19 cellular contexts compared by ENCODE assay signal in the genomic region with DNA sequence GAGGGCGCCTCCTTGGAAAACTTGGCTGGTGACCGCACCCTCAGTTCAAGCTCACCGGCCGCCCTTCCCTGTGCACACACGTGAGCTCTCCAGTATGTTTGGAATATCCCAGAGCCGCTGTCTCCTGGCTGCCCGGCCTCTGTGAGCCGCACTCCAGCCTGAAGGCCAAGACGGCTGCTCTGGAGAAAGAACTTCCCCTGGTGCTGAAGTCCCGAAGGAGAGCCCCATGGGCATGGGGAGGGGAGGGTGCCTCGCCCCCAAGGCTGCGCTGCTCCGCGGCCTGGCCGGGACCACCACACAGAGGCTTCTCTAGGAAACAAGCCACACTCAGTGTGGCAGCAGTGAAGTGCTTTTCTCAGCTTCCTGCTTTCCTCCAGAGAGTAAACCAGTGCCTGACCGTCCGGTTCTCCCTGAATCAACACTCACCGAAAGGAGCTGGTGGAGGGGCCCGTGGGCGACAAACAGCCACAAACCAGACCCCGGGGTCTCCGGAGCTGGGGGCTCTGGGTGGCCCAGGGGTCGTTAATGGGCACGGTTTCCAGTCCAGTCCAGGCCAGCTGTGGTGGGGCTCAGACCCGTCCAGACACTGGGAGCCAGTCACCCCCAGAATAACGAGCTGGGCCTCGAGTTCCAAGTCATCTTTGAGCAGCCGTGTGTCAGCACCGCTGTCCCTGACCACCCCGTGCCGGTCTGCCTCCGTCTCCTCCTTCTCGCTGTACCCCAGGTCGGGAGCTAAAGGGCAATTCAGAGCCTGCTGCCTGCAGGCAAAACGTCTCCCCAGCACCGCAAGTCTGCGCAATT.
A peak's percentile ranks its signal among the peaks of the same experiment; 100 is the strongest.
DNase-seq lines count a peak whose midpoint lies in the region; ATAC-seq and TF ChIP-seq lines count a peak whose summit lies in the region.
"Had no signal": no experiment of that assay in that cellular context is flagged by ENCODE, and none has a peak within 500 bp of the region (broad histone marks: within the 10 kb centered on the region; RNA-seq: fewer than 3 reads in every experiment).

No MANE protein-coding gene starts in this region.

- H3K14ac ChIP-seq in H9 (ENCODE audit: insufficient read depth, low read length): no peak overlapping the region

- no peak overlapping the region for H2BK5ac ChIP-seq in H9 (ENCODE audit: insufficient read length, low read length)

- H2AK5ac ChIP-seq in H9 (ENCODE audit: insufficient read length, low read length): no peak overlapping the region

- H3K4me1 ChIP-seq in H9 (ENCODE audit: insufficient read depth, low read length) (no peaks in the 10 kb centered on the region), ovary (ENCODE audit: insufficient read depth) (no peaks in the 10 kb centered on the region)
- H3K4me1 ChIP-seq: psoas muscle, upper lobe of left lung had no signal

- H3K4ac ChIP-seq in H9 (ENCODE audit: low read depth, low read length): no peak overlapping the region

- H3K4me3 Mint-ChIP-seq in activated T-cell treated with anti-CD3 and anti-CD28 coated beads, Interleukin-2, amount 50 U/mL, for 72 hours: no peak overlapping the region
- H3K4me3 Mint-ChIP-seq in H9: no peak overlapping the region
- H3K4me3 Mint-ChIP-seq: activated CD4-positive, alpha-beta memory T cell treated with anti-CD3 and anti-CD28 coated beads, Interleukin-2, amount 10 ng/mL, durations not matched to agents 7 days and 5 days; activated naive CD4-positive, alpha-beta T cell treated with anti-CD3 and anti-CD28 coated beads, Interleukin-2, amount 50 U/mL, for 24 hours; brain; CD4-positive, alpha-beta memory T cell; dendritic cell treated with granulocyte-macrophage colony-stimulating factor and Interleukin-4, amounts not matched to agents 40 ng/mL and 50 ng/mL, for 4 days; naive thymus-derived CD4-positive, alpha-beta T cell had no signal

- H3K36me3 ChIP-seq in ovary: no peaks in the 10 kb centered on the region
- H3K36me3 ChIP-seq: upper lobe of left lung had no signal

- H3K4me2 ChIP-seq in H9 (ENCODE audit: insufficient read depth, insufficient read length, low read length): no peak overlapping the region

- H3K27me3 ChIP-seq in H9 (ENCODE audit: insufficient read depth, low read length) (peaks cover 3% of the 10 kb centered on the region; the same call in 1 of the 2 replicates), ovary (no peaks in the 10 kb centered on the region)

- no peak overlapping the region for H2BK12ac ChIP-seq in H9 (ENCODE audit: insufficient read length, low read depth, low read length)

- H4K5ac ChIP-seq in H9 (ENCODE audit: insufficient read length, low read depth, low read length): no peak overlapping the region

- no peaks in the 10 kb centered on the region for H4K20me1 ChIP-seq in H9 (ENCODE audit: control insufficient read depth, insufficient read depth, insufficient read length)

- H3K27ac ChIP-seq in H9 (ENCODE audit: insufficient read length, low read depth, low read length) (no peak overlapping the region), ovary (no peak overlapping the region)
- H3K27ac ChIP-seq: psoas muscle, upper lobe of left lung had no signal

- no peak for TF ChIP-seq CTCF in H9 (conservative IDR thresholded peaks at IDR 0.05)
- TF ChIP-seq CTCF in ovary (IDR thresholded peaks at IDR 0.05): no peak

- H2AFZ ChIP-seq in H9 (ENCODE audit: low read length): no peak overlapping the region

- H3K4me1 Mint-ChIP-seq in activated T-cell treated with anti-CD3 and anti-CD28 coated beads, Interleukin-2, amount 50 U/mL, for 72 hours (ENCODE audit: low read depth): no peaks in the 10 kb centered on the region
- no peaks in the 10 kb centered on the region for H3K4me1 Mint-ChIP-seq in H9
- H3K4me1 Mint-ChIP-seq: activated CD4-positive, alpha-beta memory T cell treated with anti-CD3 and anti-CD28 coated beads, Interleukin-2, amount 10 ng/mL, durations not matched to agents 7 days and 5 days; activated naive CD4-positive, alpha-beta T cell treated with anti-CD3 and anti-CD28 coated beads, Interleukin-2, amount 50 U/mL, for 24 hours; brain; CD4-positive, alpha-beta memory T cell had no signal

- intact Hi-C loops in cardiac septum (cut with DNase I) (no loop called here), ovary (cut with DNase I) (no loop called here)

- TF ChIP-seq EP300 in ovary (IDR thresholded peaks at IDR 0.05): no peak

- H3K27ac Mint-ChIP-seq in activated T-cell treated with anti-CD3 and anti-CD28 coated beads, Interleukin-2, amount 50 U/mL, for 72 hours: no peak overlapping the region
- no peak overlapping the region for H3K27ac Mint-ChIP-seq in H9
- H3K27ac Mint-ChIP-seq: activated CD4-positive, alpha-beta memory T cell treated with anti-CD3 and anti-CD28 coated beads, Interleukin-2, amount 10 ng/mL, durations not matched to agents 7 days and 5 days; activated naive CD4-positive, alpha-beta T cell treated with anti-CD3 and anti-CD28 coated beads, Interleukin-2, amount 50 U/mL, for 24 hours; brain; dendritic cell treated with granulocyte-macrophage colony-stimulating factor and Interleukin-4, amounts not matched to agents 40 ng/mL and 50 ng/mL, for 4 days; naive thymus-derived CD4-positive, alpha-beta T cell had no signal

- no peak overlapping the region for H2BK20ac ChIP-seq in H9 (ENCODE audit: low read depth, low read length, poor library complexity, severe bottlenecking)

- H4K91ac ChIP-seq in H9 (ENCODE audit: insufficient read length, low read depth, low read length): no peak overlapping the region

- H2BK15ac ChIP-seq in H9 (ENCODE audit: low read depth, low read length): no peak overlapping the region

- H3K79me1 ChIP-seq in H9 (ENCODE audit: insufficient read depth, low read depth, low read length, poor library complexity, severe bottlenecking): no peaks in the 10 kb centered on the region

- no peak for ATAC-seq in activated T-cell treated with anti-CD3 and anti-CD28 coated beads, Interleukin-2, amount 50 U/mL, for 72 hours (replicated peaks in 1 of 2)
- ATAC-seq in GM18907 (IDR thresholded peaks at IDR 0.05; ENCODE audit: unreplicated experiment) (no peak), GM18520 (IDR thresholded peaks at IDR 0.05; ENCODE audit: unreplicated experiment) (no peak)
- ATAC-seq: naive thymus-derived CD4-positive, alpha-beta T cell; psoas muscle had no signal

- H2BK120ac ChIP-seq in H9 (ENCODE audit: low read depth, low read length, poor library complexity, severe bottlenecking): no peak overlapping the region

- H3K79me2 ChIP-seq in H9 (ENCODE audit: insufficient read depth, low read length): no peaks in the 10 kb centered on the region

- H3K27me3 Mint-ChIP-seq in activated T-cell treated with anti-CD3 and anti-CD28 coated beads, Interleukin-2, amount 50 U/mL, for 72 hours (ENCODE audit: low read depth): peaks cover 6% of the 10 kb centered on the region
- H3K27me3 Mint-ChIP-seq in H9 (ENCODE audit: low read depth): peaks cover 12% of the 10 kb centered on the region

- peak; percentile 11 for DNase-seq in activated T-cell treated with anti-CD3 and anti-CD28 coated beads, Interleukin-2, amount 50 U/mL, for 1 hour
- no peak for DNase-seq in activated T-cell treated with anti-CD3 and anti-CD28 coated beads, Interleukin-2, amount 50 U/mL, for 72 hours
- DNase-seq in H9 (peak; percentile 22), cardiac septum (ENCODE audit: low spot score) (peak; percentile 59), ovary (peak in 3 of 5 donors; percentile 4 to 21 (median 6)), NCI-H82 (lab: John Stamatoyannopoulos, UW) (no peak)
- DNase-seq: activated CD4-positive, alpha-beta memory T cell treated with anti-CD3 and anti-CD28 coated beads, Interleukin-2, amount 10 ng/mL, durations not matched to agents 7 days and 5 days; CD4-positive, alpha-beta memory T cell; NCI-H1417; NCI-H774; stimulated activated naive CD4-positive, alpha-beta T cell had no signal

- H4K8ac ChIP-seq in H9 (replicated peaks; ENCODE audit: insufficient read length, low read depth, low read length): no peak overlapping the region

- no peak overlapping the region for H3K18ac ChIP-seq in H9 (ENCODE audit: insufficient read length, low read depth, low read length)

- H3K23ac ChIP-seq in H9 (ENCODE audit: insufficient read length, low read depth, low read length): no peak overlapping the region

- no peaks in the 10 kb centered on the region for H3K9me3 Mint-ChIP-seq in activated T-cell treated with anti-CD3 and anti-CD28 coated beads, Interleukin-2, amount 50 U/mL, for 72 hours
- no peaks in the 10 kb centered on the region; a peak in 1 of 5 replicates for H3K9me3 Mint-ChIP-seq in H9
- H3K9me3 Mint-ChIP-seq: activated CD4-positive, alpha-beta memory T cell treated with anti-CD3 and anti-CD28 coated beads, Interleukin-2, amount 10 ng/mL, durations not matched to agents 7 days and 5 days; activated naive CD4-positive, alpha-beta T cell treated with anti-CD3 and anti-CD28 coated beads, Interleukin-2, amount 50 U/mL, for 24 hours; CD4-positive, alpha-beta memory T cell; dendritic cell treated with granulocyte-macrophage colony-stimulating factor and Interleukin-4, amounts not matched to agents 40 ng/mL and 50 ng/mL, for 4 days; naive thymus-derived CD4-positive, alpha-beta T cell had no signal

- no CpG with 5 or more reads among the region's 37 CpGs for WGBS in H9 (ENCODE audit: extremely low coverage, insufficient read length, low lambda C conversion rate)
- WGBS in ovary, 3 donors: 53 to 64% (median 59%) methylated on average over 17 to 23 of the region's 37 CpGs

- no peaks in the 10 kb centered on the region for H3K36me3 Mint-ChIP-seq in activated T-cell treated with anti-CD3 and anti-CD28 coated beads, Interleukin-2, amount 50 U/mL, for 72 hours (ENCODE audit: insufficient read depth in 2 of 2)
- no peaks in the 10 kb centered on the region for H3K36me3 Mint-ChIP-seq in H9 (ENCODE audit: insufficient read depth in 1 of 3, low read depth in 3 of 3)
- H3K36me3 Mint-ChIP-seq: activated naive CD4-positive, alpha-beta T cell treated with anti-CD3 and anti-CD28 coated beads, Interleukin-2, amount 50 U/mL, for 24 hours; brain; CD4-positive, alpha-beta memory T cell; naive thymus-derived CD4-positive, alpha-beta T cell had no signal

- no peaks in the 10 kb centered on the region for H3K23me2 ChIP-seq in H9 (ENCODE audit: insufficient read length, low read depth, low read length, poor library complexity, severe bottlenecking)

- H3K56ac ChIP-seq in H9 (ENCODE audit: insufficient read length, low read depth, low read length): no peak overlapping the region

- H3T11ph ChIP-seq in H9 (ENCODE audit: low read length): no peak overlapping the region

- no peak overlapping the region for H3K4me3 ChIP-seq in ovary
- H3K4me3 ChIP-seq: psoas muscle, upper lobe of left lung had no signal

- H3K9me3 ChIP-seq in H9 (ENCODE audit: control insufficient read depth, low read depth, low read length) (no peaks in the 10 kb centered on the region), ovary (no peaks in the 10 kb centered on the region)
- H3K9me3 ChIP-seq: psoas muscle, upper lobe of left lung had no signal

- no peak for TF ChIP-seq POLR2A in ovary (IDR thresholded peaks at IDR 0.05)

- no peak overlapping the region for H3K9ac ChIP-seq in H9 (ENCODE audit: extremely low read depth, insufficient read length, low read length)

Comparison
In these comparisons a context has a peak if more than half of its experiments do, and no peak if none do; other contexts are left out.
1. DNase-seq: peak in activated T-cell treated with anti-CD3 and anti-CD28 coated beads, Interleukin-2, amount 50 U/mL, for 1 hour (single experiment), H9 (single experiment), cardiac septum (single experiment) and ovary (3 of 5); none in activated T-cell treated with anti-CD3 and anti-CD28 coated beads, Interleukin-2, amount 50 U/mL, for 72 hours (0 of 2) and NCI-H82 (single experiment).